In the genomic region with DNA sequence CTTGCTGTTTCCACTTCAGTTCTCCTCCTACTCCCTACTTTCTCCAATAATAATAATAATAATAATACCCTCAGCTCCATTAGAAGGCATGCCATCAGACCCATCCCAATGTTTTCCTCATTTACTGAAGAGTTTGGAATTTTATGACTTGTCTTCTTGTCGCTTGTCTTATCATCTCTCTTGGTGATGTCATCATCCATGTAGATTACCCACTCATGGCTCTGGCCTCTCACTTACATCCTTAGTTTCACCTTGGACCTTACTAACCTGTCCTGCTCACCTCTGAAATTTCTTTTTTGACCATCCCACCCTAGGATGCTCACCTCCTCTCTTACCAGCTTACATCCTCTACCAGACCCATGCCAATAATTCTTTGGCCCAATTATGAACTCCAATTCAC, we compare ENCODE assay signal across 31 cellular contexts.
A peak's percentile ranks its signal among the peaks of the same experiment; 100 is the strongest.
DNase-seq lines count a peak whose midpoint lies in the region; ATAC-seq, FAIRE-seq and TF ChIP-seq lines count a peak whose summit lies in the region.
"Had no signal": no experiment of that assay in that cellular context is flagged by ENCODE, and none has a peak within 500 bp of the region (broad histone marks: within the 10 kb centered on the region; RNA-seq: fewer than 3 reads in every experiment).

No MANE protein-coding gene starts in this region.

- TF ChIP-seq CTCF in HepG2 (CRISPR knock-in tag; IDR thresholded peaks at IDR 0.05) = no peak
- no peak for TF ChIP-seq CTCF in right lobe of liver (IDR thresholded peaks at IDR 0.05)
- TF ChIP-seq CTCF in HEK293 (tag by site-specific recombination; IDR thresholded peaks at IDR 0.05) = no peak

- no peak overlapping the region for H2AFZ ChIP-seq in HepG2 (ENCODE audit: low read length)

- H3K27me3 ChIP-seq in HepG2 (ENCODE audit: control insufficient read depth in 1 of 2, insufficient read depth in 2 of 2, low read length in 2 of 2) (no peaks in the 10 kb centered on the region; a peak in 1 of 5 replicates), right lobe of liver (no peaks in the 10 kb centered on the region)
- H3K27me3 ChIP-seq: BLaER1; BLaER1 treated with 17β-estradiol and CSF1 and Interleukin-3, amounts not matched to agents 10 nM and 100 nM had no signal

- intact Hi-C loops in HepG2 (cut with micrococcal nuclease; ENCODE audit: unreplicated experiment) (no loop called here), right lobe of liver (cut with DNase I) (loop anchor here in 1 of 2 donors (10.0 kb wide), 1 partner anchor 762 kb away; no protein-coding TSS in a partner anchor)

- ATAC-seq in HepG2 = no peak
- no peak for ATAC-seq in right lobe of liver
- ATAC-seq in GM19467 (IDR thresholded peaks at IDR 0.05; ENCODE audit: unreplicated experiment) = no peak
- ATAC-seq: A549; CD8-positive, alpha-beta T cell had no signal

- H3K4me1 ChIP-seq in HepG2 (ENCODE audit: insufficient read depth, low read length) (no peaks in the 10 kb centered on the region), right lobe of liver (no peaks in the 10 kb centered on the region), HEK293 (ENCODE audit: control insufficient read depth, insufficient read depth, low read length) (no peaks in the 10 kb centered on the region)
- H3K4me1 ChIP-seq: A549, BE2C, BLaER1, Caco-2 had no signal

- H3K9me3 ChIP-seq in HepG2 (ENCODE audit: low read length) (no peaks in the 10 kb centered on the region), right lobe of liver (no peaks in the 10 kb centered on the region), HEK293 (ENCODE audit: control insufficient read depth, insufficient read depth, low read depth, low read length) (no peaks in the 10 kb centered on the region)
- H3K9me3 ChIP-seq: A549, BE2C, Caco-2 had no signal

- no TSS peak for BruUV-seq in HepG2 (replicated peaks; lab: Mats Ljungman, UMichigan)

- FAIRE-seq in HepG2 (lab: Jason Lieb, UNC) = no peak
- FAIRE-seq: A204.1, A549, D721Med had no signal

- no peaks in the 10 kb centered on the region for H4K20me1 ChIP-seq in HepG2 (ENCODE audit: insufficient read depth, low read length)
- H4K20me1 ChIP-seq: BLaER1; BLaER1 treated with 17β-estradiol and CSF1 and Interleukin-3, amounts not matched to agents 10 nM and 100 nM had no signal

- no peaks in the 10 kb centered on the region for H3K36me3 ChIP-seq in HepG2 (replicated peaks in 1 of 2; ENCODE audit: control insufficient read depth in 1 of 2, insufficient read depth in 2 of 2, low read length in 2 of 2)
- H3K36me3 ChIP-seq in right lobe of liver = no peaks in the 10 kb centered on the region
- no peaks in the 10 kb centered on the region for H3K36me3 ChIP-seq in HEK293 (ENCODE audit: control insufficient read depth in 2 of 2, insufficient read depth in 1 of 2, low read length in 2 of 2)
- H3K36me3 ChIP-seq: BE2C; BLaER1; BLaER1 treated with 17β-estradiol and CSF1 and Interleukin-3, amounts not matched to agents 10 nM and 100 nM had no signal

- no peak overlapping the region for H3K9ac ChIP-seq in HepG2 (ENCODE audit: insufficient read depth, low read depth, low read length)
- H3K9ac ChIP-seq: BLaER1; BLaER1 treated with 17β-estradiol and CSF1 and Interleukin-3, amounts not matched to agents 10 nM and 100 nM had no signal

- TF ChIP-seq EP300 in HepG2 (IDR thresholded peaks at IDR 0.05; ENCODE audit: low read depth in 2 of 2, low read length in 2 of 2) (no peak), HepG2 (CRISPR knock-in tag; IDR thresholded peaks at IDR 0.05; ENCODE audit: borderline replicate concordance) (no peak)

- POLR2A ChIA-PET in HepG2 (lab: Yijun Ruan, JAX) (no interaction called here), HEK293 (lab: Yijun Ruan, JAX) (no interaction called here)

- no peak for TF ChIP-seq RAD21 in HepG2 (CRISPR knock-in tag; IDR thresholded peaks at IDR 0.05)

- H3K4me3 ChIP-seq in HepG2 (replicated peaks in 1 of 3; ENCODE audit: insufficient read depth in 1 of 3, low read depth in 2 of 3, low read length in 3 of 3) (no peak overlapping the region), right lobe of liver (no peak overlapping the region), HEK293 (ENCODE audit: low read depth, low read length) (no peak overlapping the region)
- H3K4me3 ChIP-seq: A549; BLaER1; BLaER1 treated with 17β-estradiol and CSF1 and Interleukin-3, amounts not matched to agents 10 nM and 100 nM had no signal

- CTCF ChIA-PET in HepG2 (lab: Yijun Ruan, JAX; ENCODE audit: low intra/inter-chr PET ratio, low total read pairs) = no interaction called here
- CTCF ChIA-PET in HEK293 (lab: Yijun Ruan, JAX) = interaction anchor here (0.6 to 1.7 kb wide), 6 partner anchors 8 to 1102 kb away, joined by 3 to 6 read pairs (median 3); no protein-coding TSS in a partner anchor

- H3K27ac ChIP-seq in HepG2 (ENCODE audit: extremely low read length, insufficient read depth, low read length) (no peak overlapping the region), right lobe of liver (no peak overlapping the region), HEK293 (ENCODE audit: extremely low read depth, low read depth, low read length) (no peak overlapping the region)
- H3K27ac ChIP-seq: 22Rv1; A549; BLaER1; BLaER1 treated with 17β-estradiol and CSF1 and Interleukin-3, amounts not matched to agents 10 nM and 100 nM; C4-2B had no signal

- TF ChIP-seq POLR2A in HepG2 (IDR thresholded peaks at IDR 0.05; ENCODE audit: insufficient read depth in 1 of 2, low read depth in 2 of 2, low read length in 2 of 2) (no peak), right lobe of liver (IDR thresholded peaks at IDR 0.05) (no peak)

- in situ Hi-C loops in HepG2 (cut with HindIII; ENCODE audit: extremely low pct_ligation_motif_present, low pct_unique_long_range_greater_than_20kb) = no loop called here

- WGBS in HepG2 (ENCODE audit: low lambda C conversion rate) = 32% methylated on average over 1 of the region's 1 CpG
- 45% methylated on average over 1 of the region's 1 CpG for WGBS in right lobe of liver (ENCODE audit: insufficient coverage, low coverage, low lambda C conversion rate, missing lambda C conversion rate)

- no peak for DNase-seq in HepG2 (ENCODE audit: low spot score)
- DNase-seq in right lobe of liver = no peak
- DNase-seq: 8988T; ACHN; AML-193; BE2C; C1 segment of cervical spinal cord; Caco-2; Calu3; CD4-positive, alpha-beta memory T cell; CD4-positive, alpha-beta T cell; CD4-positive, CD25-positive, alpha-beta regulatory T cell; CD8-positive, alpha-beta memory T cell; CD8-positive, alpha-beta T cell; COR-L47; DMS 273 treated with DMSO at 0.1 percent for 48 hours; DMS153; DMS53; DMS79; DMS79 treated with DMSO at 0.1 percent for 48 hours; DND-41; EL had no signal

- H3K79me2 ChIP-seq in HepG2 (ENCODE audit: insufficient read depth, low read length) = no peaks in the 10 kb centered on the region

- H3K4me2 ChIP-seq in HepG2 (ENCODE audit: low read depth, low read length) = no peak overlapping the region
- H3K4me2 ChIP-seq: A549; BLaER1; BLaER1 treated with 17β-estradiol and CSF1 and Interleukin-3, amounts not matched to agents 10 nM and 100 nM had no signal

TF ChIP-seq in HepG2, 621 proteins besides CTCF, POLR2A, EP300 and RAD21:
- TF ChIP-seq CREB1 (IDR thresholded peaks at IDR 0.05) (peak; percentile 61; the same call in 1 of the 2 replicates), CREB1 (CRISPR knock-in tag; IDR thresholded peaks at IDR 0.05) (no peak), ZSCAN21 (CRISPR knock-in tag; IDR thresholded peaks at IDR 0.05; ENCODE audit: borderline replicate concordance) (no peak), ATF7 (IDR thresholded peaks at IDR 0.05) (peak; percentile 87), ATF7 (CRISPR knock-in tag; IDR thresholded peaks at IDR 0.05) (no peak)

TF ChIP-seq in HEK293, 187 proteins besides CTCF, POLR2A, EP300 and RAD21:
- TF ChIP-seq ZBTB1 (tag by site-specific recombination; IDR thresholded peaks at IDR 0.05) (no peak), ZNF121 (tag by site-specific recombination; IDR thresholded peaks at IDR 0.05) (0 out of 2 replicates have a peak, but pooled peaks have one; percentile 11), ZNF37A (tag by site-specific recombination; IDR thresholded peaks at IDR 0.05) (no peak), SP3 (tag by site-specific recombination; IDR thresholded peaks at IDR 0.05) (no peak)
